Comparison of ENCODE assay signal across 1 cellular context in the genomic region with DNA sequence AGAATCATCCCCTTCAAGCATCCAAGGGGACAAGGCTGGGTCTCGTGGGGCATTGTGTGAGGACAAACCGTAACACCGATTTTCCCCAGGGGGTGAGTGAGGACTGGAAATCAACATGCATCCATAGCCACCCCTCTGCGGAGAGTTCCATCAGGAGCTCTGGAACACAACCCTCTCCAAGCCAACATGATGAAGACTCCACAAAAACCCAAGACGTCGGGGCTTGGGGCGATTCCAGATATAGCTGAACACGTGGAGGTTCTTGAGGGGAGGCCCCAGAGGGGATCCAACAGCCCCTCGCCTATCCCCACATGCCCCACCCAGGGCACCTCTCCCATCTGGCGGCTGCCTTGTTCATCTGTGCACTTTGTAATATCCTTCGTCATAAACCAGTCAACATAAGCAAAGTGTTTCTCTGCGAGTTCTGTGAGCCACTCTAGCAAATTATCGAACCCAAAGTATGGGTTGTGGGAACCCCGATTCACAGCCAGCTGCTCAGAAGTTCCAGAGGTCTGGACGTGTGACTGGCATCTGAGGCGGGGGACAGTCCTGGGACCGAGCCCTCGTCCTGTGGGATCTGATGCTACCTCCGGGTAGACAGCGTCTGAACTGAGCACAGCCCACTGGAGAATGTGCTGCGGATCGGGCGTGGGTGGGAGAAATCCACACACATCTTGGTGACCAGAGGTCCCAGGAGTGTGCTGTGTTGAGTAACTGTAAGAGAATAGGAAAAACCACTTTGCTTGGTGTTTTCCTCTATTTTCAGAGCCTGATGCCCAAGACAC.
TF ChIP-seq lines count a peak whose summit lies in the region.

No MANE protein-coding gene starts in this region.

TF ChIP-seq in HepG2, 621 proteins besides CTCF, POLR2A, EP300 and RAD21 (continued from another document):
- TF ChIP-seq, protein P1, sequence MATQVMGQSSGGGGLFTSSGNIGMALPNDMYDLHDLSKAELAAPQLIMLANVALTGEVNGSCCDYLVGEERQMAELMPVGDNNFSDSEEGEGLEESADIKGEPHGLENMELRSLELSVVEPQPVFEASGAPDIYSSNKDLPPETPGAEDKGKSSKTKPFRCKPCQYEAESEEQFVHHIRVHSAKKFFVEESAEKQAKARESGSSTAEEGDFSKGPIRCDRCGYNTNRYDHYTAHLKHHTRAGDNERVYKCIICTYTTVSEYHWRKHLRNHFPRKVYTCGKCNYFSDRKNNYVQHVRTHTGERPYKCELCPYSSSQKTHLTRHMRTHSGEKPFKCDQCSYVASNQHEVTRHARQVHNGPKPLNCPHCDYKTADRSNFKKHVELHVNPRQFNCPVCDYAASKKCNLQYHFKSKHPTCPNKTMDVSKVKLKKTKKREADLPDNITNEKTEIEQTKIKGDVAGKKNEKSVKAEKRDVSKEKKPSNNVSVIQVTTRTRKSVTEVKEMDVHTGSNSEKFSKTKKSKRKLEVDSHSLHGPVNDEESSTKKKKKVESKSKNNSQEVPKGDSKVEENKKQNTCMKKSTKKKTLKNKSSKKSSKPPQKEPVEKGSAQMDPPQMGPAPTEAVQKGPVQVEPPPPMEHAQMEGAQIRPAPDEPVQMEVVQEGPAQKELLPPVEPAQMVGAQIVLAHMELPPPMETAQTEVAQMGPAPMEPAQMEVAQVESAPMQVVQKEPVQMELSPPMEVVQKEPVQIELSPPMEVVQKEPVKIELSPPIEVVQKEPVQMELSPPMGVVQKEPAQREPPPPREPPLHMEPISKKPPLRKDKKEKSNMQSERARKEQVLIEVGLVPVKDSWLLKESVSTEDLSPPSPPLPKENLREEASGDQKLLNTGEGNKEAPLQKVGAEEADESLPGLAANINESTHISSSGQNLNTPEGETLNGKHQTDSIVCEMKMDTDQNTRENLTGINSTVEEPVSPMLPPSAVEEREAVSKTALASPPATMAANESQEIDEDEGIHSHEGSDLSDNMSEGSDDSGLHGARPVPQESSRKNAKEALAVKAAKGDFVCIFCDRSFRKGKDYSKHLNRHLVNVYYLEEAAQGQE (IDR thresholded peaks at IDR 0.05; ENCODE audit: borderline replicate concordance in 1 of 2, low read depth in 1 of 2, low read length in 2 of 2) = no peak
- no peak for TF ChIP-seq CEBPG (CRISPR knock-in tag; IDR thresholded peaks at IDR 0.05)
- no peak for TF ChIP-seq XRCC5 (optimal IDR thresholded peaks at IDR 0.05; ENCODE audit: low read length)
- TF ChIP-seq FOXP1 (IDR thresholded peaks at IDR 0.05) = no peak
- no peak for TF ChIP-seq FOXP1 (CRISPR knock-in tag; IDR thresholded peaks at IDR 0.05)
- TF ChIP-seq PRPF4 (IDR thresholded peaks at IDR 0.05; ENCODE audit: low read depth, low read length, poor library complexity, severe bottlenecking) = no peak
- no peak for TF ChIP-seq ZNF720 (CRISPR knock-in tag; IDR thresholded peaks at IDR 0.05)
